14 cellular contexts compared by ENCODE assay signal in the genomic region with DNA sequence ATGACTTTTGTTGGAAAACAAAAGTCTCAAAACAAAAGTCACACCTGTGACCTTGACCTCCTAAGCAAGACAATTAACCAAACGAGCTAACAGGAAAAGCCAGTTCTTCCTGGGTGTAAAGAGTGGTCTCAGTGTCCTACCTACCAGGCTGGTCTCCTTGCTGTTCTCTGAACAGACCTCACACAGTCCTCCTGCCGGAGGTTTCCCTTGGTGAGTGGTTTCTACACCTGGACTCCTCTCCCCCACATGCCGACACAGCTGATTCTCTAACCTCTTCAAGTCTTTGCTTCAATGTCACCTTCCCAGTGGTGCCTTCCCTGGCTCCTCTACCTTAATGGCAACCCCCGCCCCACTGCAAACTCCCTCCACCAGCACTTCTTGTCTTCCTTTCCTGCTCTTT.
DNase-seq lines count a peak whose midpoint lies in the region; ATAC-seq, FAIRE-seq and TF ChIP-seq lines count a peak whose summit lies in the region.
"Had no signal": no experiment of that assay in that cellular context is flagged by ENCODE, and none has a peak within 500 bp of the region (broad histone marks: within the 10 kb centered on the region; RNA-seq: fewer than 3 reads in every experiment).

No MANE protein-coding gene starts in this region.

- DNase-seq in right atrium auricular region (ENCODE audit: low spot score) (no peak), Right ventricle myocardium superior (no peak), endothelial cell of umbilical vein (ENCODE audit: low read depth, low spot score) (no peak), psoas muscle (no peak), iPS-NIHi7 (ENCODE audit: extremely low spot score) (no peak), NCI-H526 treated with DMSO at 0.1 percent for 48 hours (lab: John Stamatoyannopoulos, UW) (no peak), erythroblast (lab: John Stamatoyannopoulos, UW) (no peak)
- DNase-seq in activated naive CD4-positive, alpha-beta T cell (lab: John Stamatoyannopoulos, UW): no peak
- DNase-seq: dorsolateral prefrontal cortex; MV-4-11; naive thymus-derived CD4-positive, alpha-beta T cell had no signal

- H3K4me3 ChIP-seq in right atrium auricular region: no peak overlapping the region
- H3K4me3 ChIP-seq in endothelial cell of umbilical vein (replicated peaks in 1 of 3; ENCODE audit: insufficient read depth in 1 of 3, low read depth in 1 of 3, low read length in 3 of 3): no peak overlapping the region
- H3K4me3 ChIP-seq in psoas muscle: no peak overlapping the region
- H3K4me3 ChIP-seq: dorsolateral prefrontal cortex had no signal

- CTCF ChIA-PET in endothelial cell of umbilical vein (lab: Charles Lee): interaction anchor here (1.0 to 1.5 kb wide), 5 partner anchors 11 to 308 kb away, joined by 3 to 5 read pairs (median 3); no protein-coding TSS in a partner anchor

- H3K9ac ChIP-seq in endothelial cell of umbilical vein (replicated peaks; ENCODE audit: extremely low read depth, insufficient read depth, low read length): no peak overlapping the region

- no peak overlapping the region for H3K4me2 ChIP-seq in endothelial cell of umbilical vein (ENCODE audit: insufficient read depth, low read length)

- H4K20me1 ChIP-seq in endothelial cell of umbilical vein (replicated peaks; ENCODE audit: control insufficient read depth, extremely low read depth, insufficient read depth, low read length): no peaks in the 10 kb centered on the region

- H3K4me1 ChIP-seq in right atrium auricular region (peaks cover 0 to 56% of the 10 kb centered on the region in 2 donors), endothelial cell of umbilical vein (ENCODE audit: control insufficient read depth, extremely low read depth, insufficient read depth, low read length) (peaks cover 65% of the 10 kb centered on the region), psoas muscle (peaks cover 59% of the 10 kb centered on the region)

- H3K27ac ChIP-seq in right atrium auricular region (peak overlapping the region; percentile 52 to 97), endothelial cell of umbilical vein (ENCODE audit: insufficient read depth, low read depth, low read length) (no peak overlapping the region), psoas muscle (peak overlapping the region; percentile 96)
- H3K27ac ChIP-seq: dorsolateral prefrontal cortex had no signal

- POLR2A ChIA-PET in endothelial cell of umbilical vein (lab: Charles Lee): no interaction called here

- no peak for FAIRE-seq in endothelial cell of umbilical vein (lab: Jason Lieb, UNC)
- FAIRE-seq: D721Med, frontal cortex had no signal

- no peaks in the 10 kb centered on the region for H3K9me1 ChIP-seq in endothelial cell of umbilical vein (replicated peaks; ENCODE audit: control insufficient read depth, extremely low read depth, insufficient read depth, low read length)

- intact Hi-C loops in Right ventricle myocardium superior (cut with DNase I) (no loop called here), endothelial cell of umbilical vein (cut with micrococcal nuclease) (no loop called here), psoas muscle (cut with DNase I) (no loop called here)

- ATAC-seq in Right ventricle myocardium superior (ENCODE audit: poor library complexity) (no peak), psoas muscle (no peak)
- ATAC-seq: naive thymus-derived CD4-positive, alpha-beta T cell; Panc1 had no signal

- WGBS in psoas muscle, 3 donors: 65 to 80% (median 73%) methylated on average over 4 of the region's 4 CpGs

- H3K9me3 ChIP-seq in right atrium auricular region (no peaks in the 10 kb centered on the region), endothelial cell of umbilical vein (replicated peaks; ENCODE audit: control insufficient read depth, insufficient read depth, low read length) (no peaks in the 10 kb centered on the region), psoas muscle (no peaks in the 10 kb centered on the region)

- no peaks in the 10 kb centered on the region for H3K79me2 ChIP-seq in endothelial cell of umbilical vein (ENCODE audit: control insufficient read depth, insufficient read depth, low read length)

- H3K36me3 ChIP-seq in right atrium auricular region (no peaks in the 10 kb centered on the region), endothelial cell of umbilical vein (ENCODE audit: control insufficient read depth in 2 of 2, extremely low read depth in 1 of 2, insufficient read depth in 2 of 2, low read length in 2 of 2) (no peaks in the 10 kb centered on the region), psoas muscle (ENCODE audit: insufficient read depth in 1 of 2, low read depth in 1 of 2) (no peaks in the 10 kb centered on the region)

- TF ChIP-seq CTCF in right atrium auricular region (IDR thresholded peaks at IDR 0.05) (no peak), endothelial cell of umbilical vein (IDR thresholded peaks at IDR 0.05; ENCODE audit: extremely low read depth in 1 of 2, insufficient read depth in 1 of 2, low read depth in 1 of 2, low read length in 2 of 2) (no peak), psoas muscle (IDR thresholded peaks at IDR 0.05) (no peak)

- TF ChIP-seq POLR2A in endothelial cell of umbilical vein (IDR thresholded peaks at IDR 0.05; ENCODE audit: low read depth, low read length): no peak
- TF ChIP-seq POLR2A in erythroblast (IDR thresholded peaks at IDR 0.05; ENCODE audit: low read length): no peak

- dilution Hi-C loops in endothelial cell of umbilical vein (cut with MboI; ENCODE audit: extremely low pct_ligation_motif_present, low sequenced_read_pairs): no loop called here

- H3K27me3 ChIP-seq in right atrium auricular region (no peaks in the 10 kb centered on the region), endothelial cell of umbilical vein (ENCODE audit: control insufficient read depth in 2 of 2, insufficient read depth in 2 of 2, low read length in 2 of 2) (no peaks in the 10 kb centered on the region), psoas muscle (ENCODE audit: insufficient read depth in 3 of 3, low read length in 2 of 3) (no peaks in the 10 kb centered on the region)
- H3K27me3 ChIP-seq: dorsolateral prefrontal cortex had no signal

- BruUV-seq in endothelial cell of umbilical vein (replicated peaks; lab: Mats Ljungman, UMichigan): no TSS peak

- peak overlapping the region; percentile 9 for H2AFZ ChIP-seq in endothelial cell of umbilical vein (ENCODE audit: low read depth, low read length)

TF ChIP-seq in endothelial cell of umbilical vein, 7 proteins besides CTCF, POLR2A, EP300 and RAD21:
- TF ChIP-seq FOS (IDR thresholded peaks at IDR 0.05; ENCODE audit: borderline replicate concordance, insufficient read depth, low read length): no peak
- TF ChIP-seq, protein P1, sequence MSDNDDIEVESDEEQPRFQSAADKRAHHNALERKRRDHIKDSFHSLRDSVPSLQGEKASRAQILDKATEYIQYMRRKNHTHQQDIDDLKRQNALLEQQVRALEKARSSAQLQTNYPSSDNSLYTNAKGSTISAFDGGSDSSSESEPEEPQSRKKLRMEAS (IDR thresholded peaks at IDR 0.05; ENCODE audit: insufficient read depth, insufficient read length): no peak
- no peak for TF ChIP-seq GATA2 (IDR thresholded peaks at IDR 0.05; ENCODE audit: insufficient read depth, insufficient read length, low read depth, low read length)
- TF ChIP-seq MYC (IDR thresholded peaks at IDR 0.05; ENCODE audit: low read depth, low read length): no peak
- TF ChIP-seq JUN (IDR thresholded peaks at IDR 0.05; ENCODE audit: borderline replicate concordance, insufficient read depth, insufficient read length, low read depth): no peak
- TF ChIP-seq POLR2AphosphoS5 (IDR thresholded peaks at IDR 0.05; ENCODE audit: insufficient read depth, low read depth, low read length): no peak
- TF ChIP-seq EZH2 (IDR thresholded peaks at IDR 0.05; ENCODE audit: borderline replicate concordance, low read depth, low read length, severe bottlenecking): no peak
